8 cellular contexts compared by ENCODE assay signal in genomic region chr1:235128453-235129328, GRCh38. TPM values are rescaled to one million over a fixed set of nuclear protein-coding genes. Genes with fewer than 3 reads are reported as not detected.
DNase-seq lines count a peak whose midpoint lies in the region; ATAC-seq and TF ChIP-seq lines count a peak whose summit lies in the region.

TOMM20 (minus strand) TSS chr1:235128837; CDS start chr1:235128715, 122 bp downstream.

- no peaks in the 10 kb centered on the region for H3K9me2 ChIP-seq in Karpas-422 (replicated peaks; ENCODE audit: insufficient read depth, low read length)

- H3K9me3 ChIP-seq in DND-41 (ENCODE audit: insufficient read depth, low read length, severe bottlenecking) (no peaks in the 10 kb centered on the region), Karpas-422 (ENCODE audit: low read length) (no peaks in the 10 kb centered on the region)
- H3K9me3 ChIP-seq in naive thymus-derived CD4-positive, alpha-beta T cell (ENCODE audit: control insufficient read depth in 2 of 3, low read length in 3 of 3): no peaks in the 10 kb centered on the region

- H3K9me3 Mint-ChIP-seq in naive thymus-derived CD4-positive, alpha-beta T cell: peaks cover 0 to 4% (median 0%) of the 10 kb centered on the region in 11 donors
- no peaks in the 10 kb centered on the region for H3K9me3 Mint-ChIP-seq in stimulated activated naive B cell treated with anti-CD40 and anti-IgM and Interleukin-4, amounts not matched to agents 10 μg/mL and 1 μg/mL and 100 μg/mL, for 72 hours

- H3K36me3 Mint-ChIP-seq in naive thymus-derived CD4-positive, alpha-beta T cell: peaks cover 0 to 23% (median 6%) of the 10 kb centered on the region in 5 donors
- H3K36me3 Mint-ChIP-seq in stimulated activated naive B cell treated with anti-CD40 and anti-IgM and Interleukin-4, amounts not matched to agents 10 μg/mL and 1 μg/mL and 100 μg/mL, for 72 hours: peaks cover 27 to 40% of the 10 kb centered on the region in 2 donors

- H3K36me3 ChIP-seq in DND-41 (ENCODE audit: insufficient read depth, low read length) (peaks cover 48% of the 10 kb centered on the region), Karpas-422 (ENCODE audit: insufficient read depth, low read length) (peaks cover 31% of the 10 kb centered on the region)
- H3K36me3 ChIP-seq in naive thymus-derived CD4-positive, alpha-beta T cell (ENCODE audit: control insufficient read depth in 2 of 3, insufficient read depth in 3 of 3, low read length in 3 of 3): peaks cover 0 to 17% (median 0%) of the 10 kb centered on the region in 3 experiments

- peak within 1 kb of the TSS; percentile 87 for H3K27ac ChIP-seq in DND-41 (ENCODE audit: low read length)
- H3K27ac ChIP-seq in Karpas-422 (ENCODE audit: low read length): peak within 1 kb of the TSS; percentile 73
- H3K27ac ChIP-seq in naive thymus-derived CD4-positive, alpha-beta T cell (ENCODE audit: low read depth, low read length): peak within 1 kb of the TSS; percentile 94

- POLR2A ChIA-PET in naive thymus-derived CD4-positive, alpha-beta T cell (lab: Charles Lee): interaction anchor here (0.6 to 5.5 kb wide), 11 partner anchors 10 to 651 kb away, joined by 3 to 54 read pairs (median 3); partner anchors contain the start of genes B3GALNT2, RBM34 and TBCE

- peaks cover 30% of the 10 kb centered on the region for H4K20me1 ChIP-seq in DND-41 (ENCODE audit: insufficient read depth, low read length)
- H4K20me1 ChIP-seq in Karpas-422 (ENCODE audit: insufficient read depth, low read depth, low read length): peaks cover 35% of the 10 kb centered on the region

- peaks cover 17 to 55% (median 42%) of the 10 kb centered on the region in 7 donors for H3K4me1 Mint-ChIP-seq in naive thymus-derived CD4-positive, alpha-beta T cell
- peaks cover 14 to 36% of the 10 kb centered on the region in 2 donors for H3K4me1 Mint-ChIP-seq in stimulated activated naive B cell treated with anti-CD40 and anti-IgM and Interleukin-4, amounts not matched to agents 10 μg/mL and 1 μg/mL and 100 μg/mL, for 72 hours

- H3K4me2 ChIP-seq in DND-41 (ENCODE audit: insufficient read depth, low read length): peak within 1 kb of the TSS; percentile 75
- peak within 1 kb of the TSS; percentile 93 for H3K4me2 ChIP-seq in Karpas-422 (ENCODE audit: low read depth, low read length, poor library complexity, severe bottlenecking)

- H3K4me3 Mint-ChIP-seq in naive thymus-derived CD4-positive, alpha-beta T cell: peak within 1 kb of the TSS; percentile 88 to 99 (median 96)
- peak within 1 kb of the TSS; percentile 96 for H3K4me3 Mint-ChIP-seq in stimulated activated naive B cell treated with anti-CD40 and anti-IgM and Interleukin-4, amounts not matched to agents 10 μg/mL and 1 μg/mL and 100 μg/mL, for 72 hours

- H2AFZ ChIP-seq in DND-41 (ENCODE audit: low read depth, low read length) (peak within 1 kb of the TSS; percentile 85), Karpas-422 (ENCODE audit: low read length) (peak within 1 kb of the TSS; percentile 69; the same call in 1 of the 2 replicates)

- TF ChIP-seq CTCF in DND-41 (IDR thresholded peaks at IDR 0.05; ENCODE audit: borderline replicate concordance, extremely low read depth, low read length, poor library complexity, severe bottlenecking): peak; percentile 44

- intact Hi-C loops in naive thymus-derived CD4-positive, alpha-beta T cell (cut with micrococcal nuclease): loop anchor here (1.0 to 10.0 kb wide), 9 partner anchors 24 to 1666 kb away; partner anchors contain the start of genes ARID4B (in 2 of the 2), B3GALNT2 (in 2 of the 2), COA6 (in 2 of the 2) and GGPS1 (in 2 of the 2)

- DNase-seq in DND-41 (peak; percentile 97), Karpas-422 (peak; percentile 99), RKO (ENCODE audit: low spot score) (peak; percentile 99), activated T-helper 1 cell treated with Interleukin-2 at 50 U/mL for 16 hours (ENCODE audit: low read depth) (peak; percentile 92), fibroblast of gingiva (ENCODE audit: low read depth) (peak; percentile 98)
- DNase-seq in naive thymus-derived CD4-positive, alpha-beta T cell: peak; percentile 91 to 97 (median 95)
- DNase-seq in stimulated activated naive B cell treated with anti-CD40 and anti-IgM and Interleukin-4, amounts not matched to agents 10 μg/mL and 1 μg/mL and 100 μg/mL, for 72 hours: peak; percentile 96

- H3K79me2 ChIP-seq in DND-41 (ENCODE audit: insufficient read depth, low read length) (peaks cover 56% of the 10 kb centered on the region), Karpas-422 (ENCODE audit: low read length) (peaks cover 50% of the 10 kb centered on the region)

- peaks cover 40% of the 10 kb centered on the region for H3K4me1 ChIP-seq in DND-41 (ENCODE audit: insufficient read depth, low read length)
- peaks cover 38% of the 10 kb centered on the region for H3K4me1 ChIP-seq in Karpas-422 (ENCODE audit: low read length)
- peaks cover 22 to 24% of the 10 kb centered on the region in 2 donors for H3K4me1 ChIP-seq in naive thymus-derived CD4-positive, alpha-beta T cell (ENCODE audit: control insufficient read depth in 2 of 2, insufficient read depth in 2 of 2, low read length in 2 of 2)

- H3K27me3 Mint-ChIP-seq in naive thymus-derived CD4-positive, alpha-beta T cell: no peaks in the 10 kb centered on the region
- H3K27me3 Mint-ChIP-seq in stimulated activated naive B cell treated with anti-CD40 and anti-IgM and Interleukin-4, amounts not matched to agents 10 μg/mL and 1 μg/mL and 100 μg/mL, for 72 hours: no peaks in the 10 kb centered on the region

- H3K27me3 ChIP-seq in DND-41 (ENCODE audit: insufficient read depth, low read length, poor library complexity) (no peaks in the 10 kb centered on the region), Karpas-422 (ENCODE audit: low read length) (no peaks in the 10 kb centered on the region)
- H3K27me3 ChIP-seq in naive thymus-derived CD4-positive, alpha-beta T cell (ENCODE audit: control insufficient read depth in 2 of 2, insufficient read depth in 2 of 2, low read length in 2 of 2): no peaks in the 10 kb centered on the region

- H3K9ac ChIP-seq in DND-41 (ENCODE audit: low read depth, low read length) (peak within 1 kb of the TSS; percentile 83), Karpas-422 (ENCODE audit: low read length) (peak within 1 kb of the TSS; percentile 97)

- ATAC-seq in DND-41 (ENCODE audit: insufficient read depth, low read depth) (peak; percentile 93), GM21825 (IDR thresholded peaks at IDR 0.05; ENCODE audit: unreplicated experiment) (peak; percentile 94)
- ATAC-seq in naive thymus-derived CD4-positive, alpha-beta T cell: peak; percentile 97
- peak; percentile 94 to 97 for ATAC-seq in stimulated activated naive B cell treated with anti-CD40 and anti-IgM and Interleukin-4, amounts not matched to agents 10 μg/mL and 1 μg/mL and 100 μg/mL, for 72 hours (replicated peaks)

- CTCF ChIA-PET in naive thymus-derived CD4-positive, alpha-beta T cell (lab: Charles Lee): interaction anchor here (0.6 to 0.9 kb wide), 2 partner anchors 32 to 159 kb away, joined by 3 to 4 read pairs; partner anchors contain the start of gene RBM34

- peak within 1 kb of the TSS; percentile 93 to 99 (median 98) for H3K27ac Mint-ChIP-seq in naive thymus-derived CD4-positive, alpha-beta T cell
- H3K27ac Mint-ChIP-seq in stimulated activated naive B cell treated with anti-CD40 and anti-IgM and Interleukin-4, amounts not matched to agents 10 μg/mL and 1 μg/mL and 100 μg/mL, for 72 hours: peak within 1 kb of the TSS; percentile 99

- peak within 1 kb of the TSS; percentile 76 to 80 for H3K4me3 ChIP-seq in DND-41 (ENCODE audit: low read depth in 1 of 2, low read length in 2 of 2)
- peak within 1 kb of the TSS; percentile 95 for H3K4me3 ChIP-seq in Karpas-422 (ENCODE audit: low read length)
- peak within 1 kb of the TSS; percentile 98 for H3K4me3 ChIP-seq in naive thymus-derived CD4-positive, alpha-beta T cell (ENCODE audit: low read length)

RNA-seq across cellular contexts. Expression of gene TOMM20, which starts in this region (rescaled TPM):
- total RNA-seq in Karpas-422 (2014; rRNA removed; shearing (Covaris generic); ENCODE audit: low replicate concordance): 60.0 and 113 TPM in 2 replicates
- 100 to 1,000 TPM in 3 of 5 experiments, 10 to 100 TPM in 2; 88.0 to 124 (median 100) TPM for total RNA-seq in naive thymus-derived CD4-positive, alpha-beta T cell
- polyA plus RNA-seq in naive thymus-derived CD4-positive, alpha-beta T cell: 10 to 100 TPM; 53.2 to 67.3 TPM

Comparison
In these comparisons a context has a peak if more than half of its experiments do, and no peak if none do; other contexts are left out.
1. Peak in every context shown above with its lines: DNase-seq, ATAC-seq, H3K4me3 ChIP-seq and H3K27ac ChIP-seq.